In the genomic region with DNA sequence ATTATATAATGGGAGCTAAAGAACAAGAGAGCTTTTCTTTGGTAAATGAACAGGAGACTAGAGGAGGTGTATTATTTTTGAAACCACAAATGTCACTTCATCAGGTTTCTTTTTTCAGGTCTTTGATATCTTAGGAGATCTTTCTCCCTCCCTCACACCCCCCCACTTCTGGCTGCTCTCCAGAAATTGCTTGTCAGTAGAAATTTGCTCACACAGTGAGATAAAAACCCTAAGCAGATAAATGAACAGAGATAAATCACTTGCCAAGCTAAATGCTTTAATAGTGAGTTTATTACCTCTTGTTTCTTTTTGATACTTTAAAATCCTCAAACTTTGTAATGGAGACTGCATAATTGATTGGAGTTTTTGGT, we compare ENCODE assay signal across 19 cellular contexts.
DNase-seq lines count a peak whose midpoint lies in the region; ATAC-seq lines count a peak whose summit lies in the region.
"Had no signal": no experiment of that assay in that cellular context is flagged by ENCODE, and none has a peak within 500 bp of the region (broad histone marks: within the 10 kb centered on the region; RNA-seq: fewer than 3 reads in every experiment).

No MANE protein-coding gene starts in this region.

- H3K4me3 Mint-ChIP-seq in CD8-positive, alpha-beta memory T cell, result no peak overlapping the region
- no peak overlapping the region for H3K4me3 Mint-ChIP-seq in activated naive CD8-positive, alpha-beta T cell treated with anti-CD3 and anti-CD28 coated beads, Interleukin-2, amount 50 U/mL, for 24 hours
- H3K4me3 Mint-ChIP-seq: activated naive CD8-positive, alpha-beta T cell treated with anti-CD3 and anti-CD28 coated beads, Interleukin-2, amount 10 ng/mL, durations not matched to agents 7 days and 5 days; CD4-positive, alpha-beta T cell; naive B cell had no signal

- DNase-seq in NCI-H1105 (lab: John Stamatoyannopoulos, UW), result peak; percentile 38
- DNase-seq in adipocyte (ENCODE audit: low read depth), result peak; percentile 2
- DNase-seq in non-pigmented ciliary epithelial cell (ENCODE audit: low read depth), result peak; percentile 23
- no peak for DNase-seq in CD8-positive, alpha-beta memory T cell
- DNase-seq in activated naive CD8-positive, alpha-beta T cell treated with anti-CD3 and anti-CD28 coated beads, Interleukin-2, amount 50 U/mL, for 24 hours, result no peak
- DNase-seq: activated CD8-positive, alpha-beta memory T cell treated with anti-CD3 and anti-CD28 coated beads, Interleukin-2, amount 50 U/mL, for 4 hours; activated naive CD8-positive, alpha-beta T cell treated with anti-CD3 and anti-CD28 coated beads, Interleukin-2, amount 10 ng/mL, durations not matched to agents 7 days and 5 days; CD4-positive, alpha-beta T cell; dermis blood vessel endothelial cell; foreskin fibroblast; naive B cell; NCI-H446 treated with DMSO at 0.1 percent for 48 hours; SIG-M5; testis had no signal

- no peak overlapping the region for H3K27ac Mint-ChIP-seq in CD8-positive, alpha-beta memory T cell
- no peak overlapping the region for H3K27ac Mint-ChIP-seq in activated naive CD8-positive, alpha-beta T cell treated with anti-CD3 and anti-CD28 coated beads, Interleukin-2, amount 50 U/mL, for 24 hours
- H3K27ac Mint-ChIP-seq: activated naive CD8-positive, alpha-beta T cell treated with anti-CD3 and anti-CD28 coated beads, Interleukin-2, amount 10 ng/mL, durations not matched to agents 7 days and 5 days; CD4-positive, alpha-beta T cell; naive B cell had no signal

- H3K9me3 Mint-ChIP-seq in CD8-positive, alpha-beta memory T cell, result peaks cover 0 to 9% (median 6%) of the 10 kb centered on the region in 5 donors
- H3K9me3 Mint-ChIP-seq in activated naive CD8-positive, alpha-beta T cell treated with anti-CD3 and anti-CD28 coated beads, Interleukin-2, amount 50 U/mL, for 24 hours, result no peaks in the 10 kb centered on the region

- H3K4me1 ChIP-seq in adipocyte (ENCODE audit: control insufficient read depth, insufficient read depth, low read length), result no peaks in the 10 kb centered on the region
- H3K4me1 ChIP-seq in CD8-positive, alpha-beta memory T cell (ENCODE audit: insufficient read depth, low read length), result no peaks in the 10 kb centered on the region
- H3K4me1 ChIP-seq: testis had no signal

- no peaks in the 10 kb centered on the region for H3K27me3 ChIP-seq in adipocyte (replicated peaks; ENCODE audit: control insufficient read depth, insufficient read depth, low read length)
- H3K27me3 ChIP-seq in CD8-positive, alpha-beta memory T cell (ENCODE audit: insufficient read depth, low read length, poor library complexity, severe bottlenecking), result no peaks in the 10 kb centered on the region
- H3K27me3 ChIP-seq: testis had no signal

- POLR2A ChIA-PET in CD8-positive, alpha-beta memory T cell (lab: Charles Lee), result no interaction called here

- ATAC-seq in GM18868 (IDR thresholded peaks at IDR 0.05; ENCODE audit: unreplicated experiment) (peak; percentile 42), GM18873 (IDR thresholded peaks at IDR 0.05; ENCODE audit: low FRiP score, unreplicated experiment) (no peak), GM19452 (IDR thresholded peaks at IDR 0.05; ENCODE audit: unreplicated experiment) (no peak)
- ATAC-seq in activated naive CD8-positive, alpha-beta T cell treated with anti-CD3 and anti-CD28 coated beads, Interleukin-2, amount 50 U/mL, for 24 hours, result no peak

- no peaks in the 10 kb centered on the region for H3K4me1 Mint-ChIP-seq in CD8-positive, alpha-beta memory T cell
- no peaks in the 10 kb centered on the region for H3K4me1 Mint-ChIP-seq in activated naive CD8-positive, alpha-beta T cell treated with anti-CD3 and anti-CD28 coated beads, Interleukin-2, amount 50 U/mL, for 24 hours
- H3K4me1 Mint-ChIP-seq: activated naive CD8-positive, alpha-beta T cell treated with anti-CD3 and anti-CD28 coated beads, Interleukin-2, amount 10 ng/mL, durations not matched to agents 7 days and 5 days; naive B cell had no signal

- no peaks in the 10 kb centered on the region for H3K27me3 Mint-ChIP-seq in CD8-positive, alpha-beta memory T cell
- H3K27me3 Mint-ChIP-seq in activated naive CD8-positive, alpha-beta T cell treated with anti-CD3 and anti-CD28 coated beads, Interleukin-2, amount 50 U/mL, for 24 hours, result no peaks in the 10 kb centered on the region
- H3K27me3 Mint-ChIP-seq: activated naive CD8-positive, alpha-beta T cell treated with anti-CD3 and anti-CD28 coated beads, Interleukin-2, amount 10 ng/mL, durations not matched to agents 7 days and 5 days; CD4-positive, alpha-beta T cell; naive B cell had no signal

- no peak overlapping the region for H3K4me3 ChIP-seq in adipocyte (ENCODE audit: low read length)
- H3K4me3 ChIP-seq in CD8-positive, alpha-beta memory T cell (ENCODE audit: low read length), result no peak overlapping the region
- H3K4me3 ChIP-seq: GM23248, testis had no signal

- no peaks in the 10 kb centered on the region for H3K36me3 Mint-ChIP-seq in CD8-positive, alpha-beta memory T cell
- no peaks in the 10 kb centered on the region for H3K36me3 Mint-ChIP-seq in activated naive CD8-positive, alpha-beta T cell treated with anti-CD3 and anti-CD28 coated beads, Interleukin-2, amount 50 U/mL, for 24 hours (ENCODE audit: low read depth)
- H3K36me3 Mint-ChIP-seq: activated naive CD8-positive, alpha-beta T cell treated with anti-CD3 and anti-CD28 coated beads, Interleukin-2, amount 10 ng/mL, durations not matched to agents 7 days and 5 days; naive B cell had no signal

- CTCF ChIA-PET in CD8-positive, alpha-beta memory T cell (lab: Charles Lee), result no interaction called here

- no peak overlapping the region for H3K9ac ChIP-seq in adipocyte (ENCODE audit: low read length)
- H3K9ac ChIP-seq: GM23248 had no signal

- no peaks in the 10 kb centered on the region for H3K36me3 ChIP-seq in adipocyte (ENCODE audit: control insufficient read depth, insufficient read depth, low read length, severe bottlenecking)
- H3K36me3 ChIP-seq in CD8-positive, alpha-beta memory T cell (ENCODE audit: insufficient read depth, low read length), result no peaks in the 10 kb centered on the region

- no peaks in the 10 kb centered on the region for H3K9me3 ChIP-seq in adipocyte (ENCODE audit: control insufficient read depth, low read length)
- no peaks in the 10 kb centered on the region for H3K9me3 ChIP-seq in CD8-positive, alpha-beta memory T cell (ENCODE audit: low read length)
- H3K9me3 ChIP-seq: testis had no signal

- H3K27ac ChIP-seq in CD8-positive, alpha-beta memory T cell (ENCODE audit: low read depth, low read length), result no peak overlapping the region
- H3K27ac ChIP-seq: GM23248, testis, VCaP had no signal

Comparison
In these comparisons a context has a peak if more than half of its experiments do, and no peak if none do; other contexts are left out.
1. DNase-seq: peak in NCI-H1105 (single experiment), adipocyte (single experiment) and non-pigmented ciliary epithelial cell (single experiment); none in CD8-positive, alpha-beta memory T cell (0 of 5) and activated naive CD8-positive, alpha-beta T cell treated with anti-CD3 and anti-CD28 coated beads, Interleukin-2, amount 50 U/mL, for 24 hours (single experiment).